In genomic region chr5:196350-196749, GRCh38 we compare ENCODE assay signal across 20 cellular contexts. TPM values are rescaled to one million over a fixed set of nuclear protein-coding genes. Genes with fewer than 3 reads are reported as not detected.
"Had no signal": no experiment of that assay in that cellular context is flagged by ENCODE, and none has a peak within 500 bp of the region (broad histone marks: within the 10 kb centered on the region; RNA-seq: fewer than 3 reads in every experiment).

No MANE protein-coding gene starts in this region.

- H3K4me1 Mint-ChIP-seq: immature natural killer cell, natural killer cell had no signal

- H3K36me3 Mint-ChIP-seq: natural killer cell had no signal

- FAIRE-seq: frontal cortex, pancreas had no signal

- H3K4me3 ChIP-seq: coronary artery, lung, pancreas, sigmoid colon, transverse colon had no signal

- H3K4me1 ChIP-seq: pancreas had no signal

- H3K27me3 ChIP-seq: pancreas had no signal

- H3K27ac Mint-ChIP-seq: immature natural killer cell, natural killer cell had no signal

- H3K9me3 Mint-ChIP-seq: activated T-cell treated with anti-CD3 and anti-CD28 coated beads, Interleukin-2, amount 50 U/mL, for 4 hours; central memory CD8-positive, alpha-beta T cell; immature natural killer cell; natural killer cell had no signal

- ATAC-seq: activated T-cell treated with anti-CD3 and anti-CD28 coated beads, Interleukin-2, amount 50 U/mL, for 4 hours; natural killer cell; pancreas had no signal

- H3K9me3 ChIP-seq: pancreas, sigmoid colon, transverse colon had no signal

- H3K4me3 Mint-ChIP-seq: activated T-cell treated with anti-CD3 and anti-CD28 coated beads, Interleukin-2, amount 50 U/mL, for 4 hours; central memory CD8-positive, alpha-beta T cell; immature natural killer cell; natural killer cell had no signal

- H3K36me3 ChIP-seq: pancreas, sigmoid colon, transverse colon had no signal

- H3K27ac ChIP-seq: coronary artery, pancreas, sigmoid colon, transverse colon, VCaP had no signal

- DNase-seq: activated CD4-positive, alpha-beta T cell treated with anti-CD3 and anti-CD28 coated beads, Interleukin-2, amount 50 U/mL, for 1 hour; activated CD4-positive, CD25-positive, alpha-beta regulatory T cell treated with anti-CD3 and anti-CD28 coated beads, Interleukin-2, amount 50 U/mL, for 72 hours; activated CD8-positive, alpha-beta memory T cell treated with anti-CD3 and anti-CD28 coated beads, Interleukin-2, amount 50 U/mL, for 4 hours; activated naive CD4-positive, alpha-beta T cell treated with anti-CD3 and anti-CD28 coated beads, Interleukin-2, amount 50 U/mL, for 16 hours; activated T-cell treated with anti-CD3 and anti-CD28 coated beads, Interleukin-2, amount 50 U/mL, for 4 hours; aorta; erythroblast; immature natural killer cell; natural killer cell; pancreas; stimulated activated naive CD4-positive, alpha-beta T cell treated with Interleukin-2 at 50 U/mL for 16 hours; SW 1271; T-helper 2 cell; transverse colon had no signal

RNA-seq across cellular contexts. Expression of gene LRRC14B, which starts 5.1 kb away (rescaled TPM):
- total RNA-seq: aorta, natural killer cell, pancreas, transverse colon had no signal
- polyA plus RNA-seq: aorta, immature natural killer cell, lung, pancreas, sigmoid colon had no signal
